Comparison of ENCODE assay signal across 23 cellular contexts in the genomic region with DNA sequence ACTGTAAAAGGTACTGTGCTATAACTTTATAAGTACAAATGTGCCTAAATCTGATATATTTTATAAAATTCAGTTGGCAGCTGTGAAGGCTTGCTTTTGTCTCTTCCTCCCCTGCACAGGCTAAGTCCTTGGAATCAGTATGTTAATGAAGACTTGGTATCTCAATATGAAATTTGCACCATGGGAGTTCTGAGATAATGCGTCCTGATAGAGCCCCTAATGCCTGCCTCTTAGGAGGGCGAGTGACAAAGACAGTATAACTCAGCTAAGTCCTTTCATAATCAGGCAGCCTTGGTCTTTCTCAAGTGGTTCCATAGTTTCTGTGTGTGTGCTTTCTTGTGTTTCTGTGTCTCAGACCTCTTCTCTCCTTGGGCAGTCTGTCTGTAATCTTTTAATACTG.
"Had no signal": no experiment of that assay in that cellular context is flagged by ENCODE, and none has a peak within 500 bp of the region (broad histone marks: within the 10 kb centered on the region; RNA-seq: fewer than 3 reads in every experiment).

No MANE protein-coding gene starts in this region.

- H3K9me3 ChIP-seq: left ventricle myocardium inferior, lower lobe of right lung, pancreas, stomach, thoracic aorta, transverse colon had no signal

- H3K27me3 Mint-ChIP-seq: naive thymus-derived CD4-positive, alpha-beta T cell; progenitor cell of endocrine pancreas had no signal

- H3K27ac Mint-ChIP-seq: endodermal cell, progenitor cell of endocrine pancreas had no signal

- H3K4me3 Mint-ChIP-seq: endodermal cell; naive thymus-derived CD4-positive, alpha-beta T cell; neural crest cell had no signal

- H3K9me3 Mint-ChIP-seq: endodermal cell; naive thymus-derived CD4-positive, alpha-beta T cell; neural crest cell had no signal

- H3K4me1 ChIP-seq: foreskin keratinocyte had no signal

- H3K27me3 ChIP-seq: foreskin keratinocyte, pancreas, stomach, transverse colon had no signal

- H3K36me3 ChIP-seq: left ventricle myocardium inferior, lower lobe of right lung, pancreas, stomach, thoracic aorta, transverse colon had no signal

- DNase-seq: effector CD4-positive, alpha-beta T cell; endodermal cell; erythroblast; foreskin keratinocyte; kidney; left cardiac atrium; left ventricle myocardium inferior; lower lobe of right lung; mesenchymal stem cell; naive thymus-derived CD4-positive, alpha-beta T cell; nucleus accumbens; pancreas; right cardiac atrium; small intestine; stimulated activated CD4-positive, alpha-beta T cell treated with anti-CD3 and anti-CD28 coated beads, Interleukin-12 subunit alpha, Interleukin-12 subunit beta, amount 100 ng/mL, for 4 hours; stimulated activated naive CD4-positive, alpha-beta T cell; stomach; substantia nigra; transverse colon had no signal

- H3K27ac ChIP-seq: coronary artery, foreskin keratinocyte, left ventricle myocardium inferior, lower lobe of right lung, pancreas, stomach, thoracic aorta, transverse colon had no signal

- H3K4me3 ChIP-seq: coronary artery, left ventricle myocardium inferior, lower lobe of right lung, pancreas, stomach, thoracic aorta, transverse colon had no signal
